1 cellular context compared by ENCODE assay signal in the genomic region with DNA sequence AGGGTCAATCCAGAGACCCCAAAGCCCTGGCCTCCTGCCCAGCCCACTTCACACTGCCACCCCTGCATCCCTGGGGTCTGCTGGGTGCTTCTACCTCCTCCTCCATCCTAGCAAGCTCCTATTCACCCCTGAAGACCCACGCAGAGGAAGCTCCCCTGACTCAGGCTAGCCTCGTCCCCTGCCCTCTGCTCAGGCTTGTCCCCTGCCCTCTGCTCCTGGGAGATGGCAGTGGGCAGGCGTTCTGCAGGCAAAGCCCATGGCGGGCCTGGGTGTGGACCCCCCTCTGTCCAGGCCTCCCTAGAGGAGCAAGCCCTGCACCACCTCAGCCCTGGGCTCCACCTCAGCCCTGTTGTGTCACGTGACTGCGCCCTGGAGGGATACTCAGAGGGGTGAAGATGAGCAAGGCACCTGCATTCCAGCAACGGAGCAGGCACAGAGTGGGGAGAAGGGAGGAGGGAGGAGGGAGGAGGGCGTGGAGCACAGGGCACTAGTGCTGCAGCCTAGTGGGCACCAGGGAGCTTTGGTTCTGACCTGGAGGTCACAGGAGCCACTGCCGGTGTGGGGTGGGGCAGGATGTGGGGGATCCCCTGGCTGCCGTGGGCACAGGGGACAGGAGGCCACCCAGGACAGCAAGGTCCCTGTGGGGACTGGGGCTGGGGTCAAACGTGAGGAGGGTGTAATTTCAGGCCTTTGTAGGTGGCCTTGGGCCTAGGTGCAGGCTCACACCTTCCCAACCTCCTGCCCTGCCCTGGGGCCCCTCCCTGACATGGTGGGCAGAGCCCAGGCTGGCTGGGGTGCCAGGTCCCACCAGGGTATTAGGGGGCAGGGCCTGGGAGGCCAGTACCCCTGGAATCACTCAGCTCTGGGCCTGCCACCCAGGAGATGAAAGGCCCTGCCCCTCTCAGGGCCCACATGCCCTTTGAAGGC.
TF ChIP-seq lines count a peak whose summit lies in the region.

No MANE protein-coding gene starts in this region.

TF ChIP-seq in K562, 482 proteins besides CTCF, POLR2A, EP300 and RAD21:
- TF ChIP-seq ZNF23 (CRISPR knock-in tag; IDR thresholded peaks at IDR 0.05) (no peak), SRSF9 (IDR thresholded peaks at IDR 0.05; ENCODE audit: borderline replicate concordance, low read depth, low read length) (no peak), GATAD2B (IDR thresholded peaks at IDR 0.05; ENCODE audit: borderline replicate concordance) (no peak), NUFIP1 (IDR thresholded peaks at IDR 0.05; ENCODE audit: partially characterized antibody) (no peak), ZNF586 (CRISPR knock-in tag; conservative IDR thresholded peaks at IDR 0.05) (no peak), HNRNPL (IDR thresholded peaks at IDR 0.05; ENCODE audit: low read depth, low read length) (no peak), TOE1 (IDR thresholded peaks at IDR 0.05; ENCODE audit: borderline replicate concordance) (peak; percentile 88), TOE1 (CRISPR knock-in tag; IDR thresholded peaks at IDR 0.05; ENCODE audit: borderline replicate concordance, low read depth) (no peak), KDM5B (IDR thresholded peaks at IDR 0.05; ENCODE audit: insufficient replicate concordance, low read depth, low read length) (no peak), CBFA2T2 (conservative IDR thresholded peaks at IDR 0.05) (peak; percentile 60), NR2C1 (IDR thresholded peaks at IDR 0.05) (no peak), NR2C1 (tag; IDR thresholded peaks at IDR 0.05) (no peak), ZNF263 (CRISPR knock-in tag; IDR thresholded peaks at IDR 0.05; ENCODE audit: borderline replicate concordance) (peak; percentile 94), ZFP1 (CRISPR knock-in tag; IDR thresholded peaks at IDR 0.05) (no peak), FOXJ3 (CRISPR knock-in tag; IDR thresholded peaks at IDR 0.05) (no peak), PHB2 (IDR thresholded peaks at IDR 0.05; ENCODE audit: low read depth) (no peak), RAD51 (IDR thresholded peaks at IDR 0.05; ENCODE audit: borderline replicate concordance, low read depth) (peak; percentile 87), ZNF79 (CRISPR knock-in tag; IDR thresholded peaks at IDR 0.05; ENCODE audit: low read depth) (no peak)
- TF ChIP-seq, protein P1, sequence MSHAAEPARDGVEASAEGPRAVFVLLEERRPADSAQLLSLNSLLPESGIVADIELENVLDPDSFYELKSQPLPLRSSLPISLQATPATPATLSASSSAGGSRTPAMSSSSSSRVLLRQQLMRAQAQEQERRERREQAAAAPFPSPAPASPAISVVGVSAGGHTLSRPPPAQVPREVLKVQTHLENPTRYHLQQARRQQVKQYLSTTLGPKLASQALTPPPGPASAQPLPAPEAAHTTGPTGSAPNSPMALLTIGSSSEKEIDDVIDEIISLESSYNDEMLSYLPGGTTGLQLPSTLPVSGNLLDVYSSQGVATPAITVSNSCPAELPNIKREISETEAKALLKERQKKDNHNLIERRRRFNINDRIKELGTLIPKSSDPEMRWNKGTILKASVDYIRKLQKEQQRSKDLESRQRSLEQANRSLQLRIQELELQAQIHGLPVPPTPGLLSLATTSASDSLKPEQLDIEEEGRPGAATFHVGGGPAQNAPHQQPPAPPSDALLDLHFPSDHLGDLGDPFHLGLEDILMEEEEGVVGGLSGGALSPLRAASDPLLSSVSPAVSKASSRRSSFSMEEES (CRISPR knock-in tag; IDR thresholded peaks at IDR 0.05): peak; percentile 94
- TF ChIP-seq, protein P2, sequence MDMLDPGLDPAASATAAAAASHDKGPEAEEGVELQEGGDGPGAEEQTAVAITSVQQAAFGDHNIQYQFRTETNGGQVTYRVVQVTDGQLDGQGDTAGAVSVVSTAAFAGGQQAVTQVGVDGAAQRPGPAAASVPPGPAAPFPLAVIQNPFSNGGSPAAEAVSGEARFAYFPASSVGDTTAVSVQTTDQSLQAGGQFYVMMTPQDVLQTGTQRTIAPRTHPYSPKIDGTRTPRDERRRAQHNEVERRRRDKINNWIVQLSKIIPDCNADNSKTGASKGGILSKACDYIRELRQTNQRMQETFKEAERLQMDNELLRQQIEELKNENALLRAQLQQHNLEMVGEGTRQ (CRISPR knock-in tag; IDR thresholded peaks at IDR 0.05): peak; percentile 83
- TF ChIP-seq, protein P3, sequence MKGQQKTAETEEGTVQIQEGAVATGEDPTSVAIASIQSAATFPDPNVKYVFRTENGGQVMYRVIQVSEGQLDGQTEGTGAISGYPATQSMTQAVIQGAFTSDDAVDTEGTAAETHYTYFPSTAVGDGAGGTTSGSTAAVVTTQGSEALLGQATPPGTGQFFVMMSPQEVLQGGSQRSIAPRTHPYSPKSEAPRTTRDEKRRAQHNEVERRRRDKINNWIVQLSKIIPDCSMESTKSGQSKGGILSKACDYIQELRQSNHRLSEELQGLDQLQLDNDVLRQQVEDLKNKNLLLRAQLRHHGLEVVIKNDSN (CRISPR knock-in tag; IDR thresholded peaks at IDR 0.05): peak; percentile 83
